In the genomic region with DNA sequence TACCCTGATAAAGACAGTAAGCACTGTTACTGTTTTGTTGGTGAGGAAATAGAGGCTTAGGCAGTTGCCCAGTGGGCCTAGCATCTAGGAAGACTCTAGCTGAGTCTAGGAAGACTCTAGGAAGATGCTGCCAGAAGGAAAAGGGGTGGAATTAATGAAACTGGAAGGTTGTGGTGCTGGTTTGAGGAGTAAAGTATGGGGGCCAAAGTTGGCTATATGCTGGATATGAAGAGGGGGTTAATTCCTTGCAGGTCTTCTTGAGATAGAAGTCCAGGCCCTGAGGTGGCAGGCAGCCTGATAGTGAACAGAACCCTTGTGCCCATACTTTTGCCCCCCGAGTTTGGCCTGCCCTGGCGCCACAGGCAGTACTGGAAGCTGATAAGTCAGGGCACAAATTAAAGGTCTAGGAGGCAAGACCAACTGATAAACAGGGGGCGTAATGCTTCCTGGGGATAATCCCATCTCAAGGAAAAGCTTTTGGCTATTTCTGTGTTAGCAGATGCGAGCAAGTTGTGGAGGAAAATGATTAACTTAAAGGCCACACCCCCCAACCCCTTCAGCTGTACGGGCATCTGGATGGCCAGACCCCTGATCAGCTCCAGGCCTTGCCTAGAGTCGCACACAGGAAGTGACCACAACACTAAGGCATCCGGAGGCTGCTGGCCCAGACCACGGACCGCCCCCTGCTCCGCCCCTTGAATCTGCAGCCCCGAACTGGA, we compare ENCODE assay signal across 1 cellular context.
TF ChIP-seq lines count a peak whose summit lies in the region.

No MANE protein-coding gene starts in this region.

TF ChIP-seq in GM12878, 131 proteins besides CTCF, POLR2A, EP300 and RAD21 (continued from another document and continues in another):
- TF ChIP-seq, protein P1, sequence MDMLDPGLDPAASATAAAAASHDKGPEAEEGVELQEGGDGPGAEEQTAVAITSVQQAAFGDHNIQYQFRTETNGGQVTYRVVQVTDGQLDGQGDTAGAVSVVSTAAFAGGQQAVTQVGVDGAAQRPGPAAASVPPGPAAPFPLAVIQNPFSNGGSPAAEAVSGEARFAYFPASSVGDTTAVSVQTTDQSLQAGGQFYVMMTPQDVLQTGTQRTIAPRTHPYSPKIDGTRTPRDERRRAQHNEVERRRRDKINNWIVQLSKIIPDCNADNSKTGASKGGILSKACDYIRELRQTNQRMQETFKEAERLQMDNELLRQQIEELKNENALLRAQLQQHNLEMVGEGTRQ (IDR thresholded peaks at IDR 0.05; ENCODE audit: borderline replicate concordance, low read depth, low read length): no peak
- TF ChIP-seq POU2F2 (IDR thresholded peaks at IDR 0.05; ENCODE audit: borderline replicate concordance, low read depth, low read length) (peak; percentile 54; the same call in 1 of the 3 replicates), CHD4 (IDR thresholded peaks at IDR 0.05) (no peak), ZBED1 (IDR thresholded peaks at IDR 0.05; ENCODE audit: borderline replicate concordance) (no peak), ZNF274 (IDR thresholded peaks at IDR 0.05; ENCODE audit: insufficient read depth, insufficient read length) (no peak), PAX5 (IDR thresholded peaks at IDR 0.05; ENCODE audit: borderline replicate concordance, low read depth, low read length) (0 out of 2 replicates have a peak, but pooled peaks have one; percentile 60), LARP7 (IDR thresholded peaks at IDR 0.05) (no peak), SUZ12 (IDR thresholded peaks at IDR 0.05; ENCODE audit: unreplicated experiment) (no peak), WRNIP1 (IDR thresholded peaks at IDR 0.05; ENCODE audit: borderline replicate concordance, low read depth, low read length) (no peak), TCF12 (IDR thresholded peaks at IDR 0.05; ENCODE audit: low read depth, low read length) (0 out of 2 replicates have a peak, but pooled peaks have one; percentile 21), SREBF2 (IDR thresholded peaks at IDR 0.05; ENCODE audit: low read length) (no peak), SMAD1 (IDR thresholded peaks at IDR 0.05; ENCODE audit: low read depth, partially characterized antibody) (no peak), KDM1A (IDR thresholded peaks at IDR 0.05; ENCODE audit: borderline replicate concordance) (no peak), YBX1 (IDR thresholded peaks at IDR 0.05) (no peak), CEBPB (IDR thresholded peaks at IDR 0.05; ENCODE audit: borderline replicate concordance in 1 of 2, low read depth in 2 of 2, low read length in 2 of 2) (no peak), SMAD5 (IDR thresholded peaks at IDR 0.05; ENCODE audit: low read depth) (no peak), SPI1 (IDR thresholded peaks at IDR 0.05; ENCODE audit: borderline replicate concordance, insufficient read depth, low read depth, low read length) (peak; percentile 30; the same call in 1 of the 2 replicates), STAT1 (conservative IDR thresholded peaks at IDR 0.05) (no peak), NFXL1 (IDR thresholded peaks at IDR 0.05; ENCODE audit: borderline replicate concordance) (no peak), EGR1 (IDR thresholded peaks at IDR 0.05; ENCODE audit: borderline replicate concordance in 1 of 2, low read depth in 2 of 2, low read length in 2 of 2) (no peak), BRCA1 (IDR thresholded peaks at IDR 0.05; ENCODE audit: low read depth, low read length) (no peak), POLR2AphosphoS5 (IDR thresholded peaks at IDR 0.05; ENCODE audit: low read length) (peak; percentile 27; the same call in 1 of the 2 replicates), RBBP5 (conservative IDR thresholded peaks at IDR 0.05) (no peak), IKZF2 (IDR thresholded peaks at IDR 0.05) (no peak), BACH1 (IDR thresholded peaks at IDR 0.05; ENCODE audit: borderline replicate concordance) (no peak), RB1 (IDR thresholded peaks at IDR 0.05; ENCODE audit: borderline replicate concordance) (no peak)
- TF ChIP-seq, protein P2, sequence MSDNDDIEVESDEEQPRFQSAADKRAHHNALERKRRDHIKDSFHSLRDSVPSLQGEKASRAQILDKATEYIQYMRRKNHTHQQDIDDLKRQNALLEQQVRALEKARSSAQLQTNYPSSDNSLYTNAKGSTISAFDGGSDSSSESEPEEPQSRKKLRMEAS (IDR thresholded peaks at IDR 0.05; ENCODE audit: low read depth, low read length): no peak
- TF ChIP-seq, protein P3, sequence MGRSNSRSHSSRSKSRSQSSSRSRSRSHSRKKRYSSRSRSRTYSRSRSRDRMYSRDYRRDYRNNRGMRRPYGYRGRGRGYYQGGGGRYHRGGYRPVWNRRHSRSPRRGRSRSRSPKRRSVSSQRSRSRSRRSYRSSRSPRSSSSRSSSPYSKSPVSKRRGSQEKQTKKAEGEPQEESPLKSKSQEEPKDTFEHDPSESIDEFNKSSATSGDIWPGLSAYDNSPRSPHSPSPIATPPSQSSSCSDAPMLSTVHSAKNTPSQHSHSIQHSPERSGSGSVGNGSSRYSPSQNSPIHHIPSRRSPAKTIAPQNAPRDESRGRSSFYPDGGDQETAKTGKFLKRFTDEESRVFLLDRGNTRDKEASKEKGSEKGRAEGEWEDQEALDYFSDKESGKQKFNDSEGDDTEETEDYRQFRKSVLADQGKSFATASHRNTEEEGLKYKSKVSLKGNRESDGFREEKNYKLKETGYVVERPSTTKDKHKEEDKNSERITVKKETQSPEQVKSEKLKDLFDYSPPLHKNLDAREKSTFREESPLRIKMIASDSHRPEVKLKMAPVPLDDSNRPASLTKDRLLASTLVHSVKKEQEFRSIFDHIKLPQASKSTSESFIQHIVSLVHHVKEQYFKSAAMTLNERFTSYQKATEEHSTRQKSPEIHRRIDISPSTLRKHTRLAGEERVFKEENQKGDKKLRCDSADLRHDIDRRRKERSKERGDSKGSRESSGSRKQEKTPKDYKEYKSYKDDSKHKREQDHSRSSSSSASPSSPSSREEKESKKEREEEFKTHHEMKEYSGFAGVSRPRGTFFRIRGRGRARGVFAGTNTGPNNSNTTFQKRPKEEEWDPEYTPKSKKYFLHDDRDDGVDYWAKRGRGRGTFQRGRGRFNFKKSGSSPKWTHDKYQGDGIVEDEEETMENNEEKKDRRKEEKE (IDR thresholded peaks at IDR 0.05): no peak
- TF ChIP-seq, protein P4, sequence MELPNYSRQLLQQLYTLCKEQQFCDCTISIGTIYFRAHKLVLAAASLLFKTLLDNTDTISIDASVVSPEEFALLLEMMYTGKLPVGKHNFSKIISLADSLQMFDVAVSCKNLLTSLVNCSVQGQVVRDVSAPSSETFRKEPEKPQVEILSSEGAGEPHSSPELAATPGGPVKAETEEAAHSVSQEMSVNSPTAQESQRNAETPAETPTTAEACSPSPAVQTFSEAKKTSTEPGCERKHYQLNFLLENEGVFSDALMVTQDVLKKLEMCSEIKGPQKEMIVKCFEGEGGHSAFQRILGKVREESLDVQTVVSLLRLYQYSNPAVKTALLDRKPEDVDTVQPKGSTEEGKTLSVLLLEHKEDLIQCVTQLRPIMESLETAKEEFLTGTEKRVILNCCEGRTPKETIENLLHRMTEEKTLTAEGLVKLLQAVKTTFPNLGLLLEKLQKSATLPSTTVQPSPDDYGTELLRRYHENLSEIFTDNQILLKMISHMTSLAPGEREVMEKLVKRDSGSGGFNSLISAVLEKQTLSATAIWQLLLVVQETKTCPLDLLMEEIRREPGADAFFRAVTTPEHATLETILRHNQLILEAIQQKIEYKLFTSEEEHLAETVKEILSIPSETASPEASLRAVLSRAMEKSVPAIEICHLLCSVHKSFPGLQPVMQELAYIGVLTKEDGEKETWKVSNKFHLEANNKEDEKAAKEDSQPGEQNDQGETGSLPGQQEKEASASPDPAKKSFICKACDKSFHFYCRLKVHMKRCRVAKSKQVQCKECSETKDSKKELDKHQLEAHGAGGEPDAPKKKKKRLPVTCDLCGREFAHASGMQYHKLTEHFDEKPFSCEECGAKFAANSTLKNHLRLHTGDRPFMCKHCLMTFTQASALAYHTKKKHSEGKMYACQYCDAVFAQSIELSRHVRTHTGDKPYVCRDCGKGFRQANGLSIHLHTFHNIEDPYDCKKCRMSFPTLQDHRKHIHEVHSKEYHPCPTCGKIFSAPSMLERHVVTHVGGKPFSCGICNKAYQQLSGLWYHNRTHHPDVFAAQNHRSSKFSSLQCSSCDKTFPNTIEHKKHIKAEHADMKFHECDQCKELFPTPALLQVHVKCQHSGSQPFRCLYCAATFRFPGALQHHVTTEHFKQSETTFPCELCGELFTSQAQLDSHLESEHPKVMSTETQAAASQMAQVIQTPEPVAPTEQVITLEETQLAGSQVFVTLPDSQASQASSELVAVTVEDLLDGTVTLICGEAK (IDR thresholded peaks at IDR 0.05; ENCODE audit: borderline replicate concordance): peak; percentile 65; the same call in 1 of the 2 replicates
- TF ChIP-seq, protein P5, sequence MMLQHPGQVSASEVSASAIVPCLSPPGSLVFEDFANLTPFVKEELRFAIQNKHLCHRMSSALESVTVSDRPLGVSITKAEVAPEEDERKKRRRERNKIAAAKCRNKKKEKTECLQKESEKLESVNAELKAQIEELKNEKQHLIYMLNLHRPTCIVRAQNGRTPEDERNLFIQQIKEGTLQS (IDR thresholded peaks at IDR 0.05; ENCODE audit: borderline replicate concordance, extremely low read depth, low read depth, low read length): no peak
- TF ChIP-seq, protein P6, sequence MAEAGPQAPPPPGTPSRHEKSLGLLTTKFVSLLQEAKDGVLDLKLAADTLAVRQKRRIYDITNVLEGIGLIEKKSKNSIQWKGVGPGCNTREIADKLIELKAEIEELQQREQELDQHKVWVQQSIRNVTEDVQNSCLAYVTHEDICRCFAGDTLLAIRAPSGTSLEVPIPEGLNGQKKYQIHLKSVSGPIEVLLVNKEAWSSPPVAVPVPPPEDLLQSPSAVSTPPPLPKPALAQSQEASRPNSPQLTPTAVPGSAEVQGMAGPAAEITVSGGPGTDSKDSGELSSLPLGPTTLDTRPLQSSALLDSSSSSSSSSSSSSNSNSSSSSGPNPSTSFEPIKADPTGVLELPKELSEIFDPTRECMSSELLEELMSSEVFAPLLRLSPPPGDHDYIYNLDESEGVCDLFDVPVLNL (IDR thresholded peaks at IDR 0.05; ENCODE audit: low read depth, low read length): no peak
- TF ChIP-seq, protein P7, sequence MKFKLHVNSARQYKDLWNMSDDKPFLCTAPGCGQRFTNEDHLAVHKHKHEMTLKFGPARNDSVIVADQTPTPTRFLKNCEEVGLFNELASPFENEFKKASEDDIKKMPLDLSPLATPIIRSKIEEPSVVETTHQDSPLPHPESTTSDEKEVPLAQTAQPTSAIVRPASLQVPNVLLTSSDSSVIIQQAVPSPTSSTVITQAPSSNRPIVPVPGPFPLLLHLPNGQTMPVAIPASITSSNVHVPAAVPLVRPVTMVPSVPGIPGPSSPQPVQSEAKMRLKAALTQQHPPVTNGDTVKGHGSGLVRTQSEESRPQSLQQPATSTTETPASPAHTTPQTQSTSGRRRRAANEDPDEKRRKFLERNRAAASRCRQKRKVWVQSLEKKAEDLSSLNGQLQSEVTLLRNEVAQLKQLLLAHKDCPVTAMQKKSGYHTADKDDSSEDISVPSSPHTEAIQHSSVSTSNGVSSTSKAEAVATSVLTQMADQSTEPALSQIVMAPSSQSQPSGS (IDR thresholded peaks at IDR 0.05; ENCODE audit: low read length): no peak
- TF ChIP-seq, protein P8, sequence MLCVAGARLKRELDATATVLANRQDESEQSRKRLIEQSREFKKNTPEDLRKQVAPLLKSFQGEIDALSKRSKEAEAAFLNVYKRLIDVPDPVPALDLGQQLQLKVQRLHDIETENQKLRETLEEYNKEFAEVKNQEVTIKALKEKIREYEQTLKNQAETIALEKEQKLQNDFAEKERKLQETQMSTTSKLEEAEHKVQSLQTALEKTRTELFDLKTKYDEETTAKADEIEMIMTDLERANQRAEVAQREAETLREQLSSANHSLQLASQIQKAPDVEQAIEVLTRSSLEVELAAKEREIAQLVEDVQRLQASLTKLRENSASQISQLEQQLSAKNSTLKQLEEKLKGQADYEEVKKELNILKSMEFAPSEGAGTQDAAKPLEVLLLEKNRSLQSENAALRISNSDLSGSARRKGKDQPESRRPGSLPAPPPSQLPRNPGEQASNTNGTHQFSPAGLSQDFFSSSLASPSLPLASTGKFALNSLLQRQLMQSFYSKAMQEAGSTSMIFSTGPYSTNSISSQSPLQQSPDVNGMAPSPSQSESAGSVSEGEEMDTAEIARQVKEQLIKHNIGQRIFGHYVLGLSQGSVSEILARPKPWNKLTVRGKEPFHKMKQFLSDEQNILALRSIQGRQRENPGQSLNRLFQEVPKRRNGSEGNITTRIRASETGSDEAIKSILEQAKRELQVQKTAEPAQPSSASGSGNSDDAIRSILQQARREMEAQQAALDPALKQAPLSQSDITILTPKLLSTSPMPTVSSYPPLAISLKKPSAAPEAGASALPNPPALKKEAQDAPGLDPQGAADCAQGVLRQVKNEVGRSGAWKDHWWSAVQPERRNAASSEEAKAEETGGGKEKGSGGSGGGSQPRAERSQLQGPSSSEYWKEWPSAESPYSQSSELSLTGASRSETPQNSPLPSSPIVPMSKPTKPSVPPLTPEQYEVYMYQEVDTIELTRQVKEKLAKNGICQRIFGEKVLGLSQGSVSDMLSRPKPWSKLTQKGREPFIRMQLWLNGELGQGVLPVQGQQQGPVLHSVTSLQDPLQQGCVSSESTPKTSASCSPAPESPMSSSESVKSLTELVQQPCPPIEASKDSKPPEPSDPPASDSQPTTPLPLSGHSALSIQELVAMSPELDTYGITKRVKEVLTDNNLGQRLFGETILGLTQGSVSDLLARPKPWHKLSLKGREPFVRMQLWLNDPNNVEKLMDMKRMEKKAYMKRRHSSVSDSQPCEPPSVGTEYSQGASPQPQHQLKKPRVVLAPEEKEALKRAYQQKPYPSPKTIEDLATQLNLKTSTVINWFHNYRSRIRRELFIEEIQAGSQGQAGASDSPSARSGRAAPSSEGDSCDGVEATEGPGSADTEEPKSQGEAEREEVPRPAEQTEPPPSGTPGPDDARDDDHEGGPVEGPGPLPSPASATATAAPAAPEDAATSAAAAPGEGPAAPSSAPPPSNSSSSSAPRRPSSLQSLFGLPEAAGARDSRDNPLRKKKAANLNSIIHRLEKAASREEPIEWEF (IDR thresholded peaks at IDR 0.05; ENCODE audit: insufficient replicate concordance, low read depth, low read length): no peak
- TF ChIP-seq, protein P9, sequence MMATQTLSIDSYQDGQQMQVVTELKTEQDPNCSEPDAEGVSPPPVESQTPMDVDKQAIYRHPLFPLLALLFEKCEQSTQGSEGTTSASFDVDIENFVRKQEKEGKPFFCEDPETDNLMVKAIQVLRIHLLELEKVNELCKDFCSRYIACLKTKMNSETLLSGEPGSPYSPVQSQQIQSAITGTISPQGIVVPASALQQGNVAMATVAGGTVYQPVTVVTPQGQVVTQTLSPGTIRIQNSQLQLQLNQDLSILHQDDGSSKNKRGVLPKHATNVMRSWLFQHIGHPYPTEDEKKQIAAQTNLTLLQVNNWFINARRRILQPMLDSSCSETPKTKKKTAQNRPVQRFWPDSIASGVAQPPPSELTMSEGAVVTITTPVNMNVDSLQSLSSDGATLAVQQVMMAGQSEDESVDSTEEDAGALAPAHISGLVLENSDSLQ (IDR thresholded peaks at IDR 0.05): no peak
- TF ChIP-seq, protein P10, sequence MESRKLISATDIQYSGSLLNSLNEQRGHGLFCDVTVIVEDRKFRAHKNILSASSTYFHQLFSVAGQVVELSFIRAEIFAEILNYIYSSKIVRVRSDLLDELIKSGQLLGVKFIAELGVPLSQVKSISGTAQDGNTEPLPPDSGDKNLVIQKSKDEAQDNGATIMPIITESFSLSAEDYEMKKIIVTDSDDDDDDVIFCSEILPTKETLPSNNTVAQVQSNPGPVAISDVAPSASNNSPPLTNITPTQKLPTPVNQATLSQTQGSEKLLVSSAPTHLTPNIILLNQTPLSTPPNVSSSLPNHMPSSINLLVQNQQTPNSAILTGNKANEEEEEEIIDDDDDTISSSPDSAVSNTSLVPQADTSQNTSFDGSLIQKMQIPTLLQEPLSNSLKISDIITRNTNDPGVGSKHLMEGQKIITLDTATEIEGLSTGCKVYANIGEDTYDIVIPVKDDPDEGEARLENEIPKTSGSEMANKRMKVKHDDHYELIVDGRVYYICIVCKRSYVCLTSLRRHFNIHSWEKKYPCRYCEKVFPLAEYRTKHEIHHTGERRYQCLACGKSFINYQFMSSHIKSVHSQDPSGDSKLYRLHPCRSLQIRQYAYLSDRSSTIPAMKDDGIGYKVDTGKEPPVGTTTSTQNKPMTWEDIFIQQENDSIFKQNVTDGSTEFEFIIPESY (IDR thresholded peaks at IDR 0.05): no peak
